In genomic region chr17:64778102-64778366, GRCh38 we compare ENCODE assay signal across 10 cellular contexts.
DNase-seq lines count a peak whose midpoint lies in the region; ATAC-seq and TF ChIP-seq lines count a peak whose summit lies in the region.
"Had no signal": no experiment of that assay in that cellular context is flagged by ENCODE, and none has a peak within 500 bp of the region (broad histone marks: within the 10 kb centered on the region; RNA-seq: fewer than 3 reads in every experiment).

No MANE protein-coding gene starts in this region.

- TF ChIP-seq CTCF in ascending aorta (IDR thresholded peaks at IDR 0.05) (no peak), lung (IDR thresholded peaks at IDR 0.05; ENCODE audit: control extremely low read depth, extremely low read depth) (no peak)

- H3K36me3 Mint-ChIP-seq in activated CD4-positive, alpha-beta T cell treated with anti-CD3 and anti-CD28 coated beads, Interleukin-2, amount 10 ng/mL, durations not matched to agents 7 days and 5 days (ENCODE audit: low read depth) = peaks cover 13% of the 10 kb centered on the region
- peaks cover 2% of the 10 kb centered on the region for H3K36me3 Mint-ChIP-seq in activated CD4-positive, alpha-beta T cell treated with anti-CD3 and anti-CD28 coated beads, Interleukin-2, amount 10 ng/mL, durations not matched to agents 24 days and 14 days (ENCODE audit: low read depth)

- peak overlapping the region; percentile 45 to 62 for H3K4me3 ChIP-seq in ascending aorta
- H3K4me3 ChIP-seq in lung = peak overlapping the region; percentile 3
- H3K4me3 ChIP-seq in stomach smooth muscle (ENCODE audit: low read length in 2 of 2) = peak overlapping the region; percentile 7 to 60

- no peak overlapping the region for H3K27ac Mint-ChIP-seq in activated CD4-positive, alpha-beta T cell treated with anti-CD3 and anti-CD28 coated beads, Interleukin-2, amount 10 ng/mL, durations not matched to agents 7 days and 5 days
- H3K27ac Mint-ChIP-seq in activated CD4-positive, alpha-beta T cell treated with anti-CD3 and anti-CD28 coated beads, Interleukin-2, amount 10 ng/mL, durations not matched to agents 24 days and 14 days = no peak overlapping the region

- H3K27me3 ChIP-seq in ascending aorta (no peaks in the 10 kb centered on the region), lung (ENCODE audit: control insufficient read depth, insufficient read depth) (no peaks in the 10 kb centered on the region), stomach smooth muscle (ENCODE audit: control insufficient read depth in 1 of 2, insufficient read depth in 2 of 2, low read length in 2 of 2) (peaks cover 30 to 44% of the 10 kb centered on the region in 2 donors)

- H3K9ac ChIP-seq in stomach smooth muscle (ENCODE audit: low read length in 2 of 2) = no peak overlapping the region

- peaks cover 16% of the 10 kb centered on the region for H3K27me3 Mint-ChIP-seq in activated CD4-positive, alpha-beta T cell treated with anti-CD3 and anti-CD28 coated beads, Interleukin-2, amount 10 ng/mL, durations not matched to agents 7 days and 5 days
- peaks cover 2% of the 10 kb centered on the region for H3K27me3 Mint-ChIP-seq in activated CD4-positive, alpha-beta T cell treated with anti-CD3 and anti-CD28 coated beads, Interleukin-2, amount 10 ng/mL, durations not matched to agents 24 days and 14 days

- ATAC-seq in lung (ENCODE audit: insufficient read depth, low FRiP score) = no peak
- no peak for ATAC-seq in GM18498 (IDR thresholded peaks at IDR 0.05; ENCODE audit: unreplicated experiment)

- H3K4me1 ChIP-seq in ascending aorta = peaks cover 19 to 48% of the 10 kb centered on the region in 2 donors
- peaks cover 0 to 29% of the 10 kb centered on the region in 2 donors for H3K4me1 ChIP-seq in lung (ENCODE audit: control insufficient read depth in 2 of 2, insufficient read depth in 2 of 2, low read length in 2 of 2)
- H3K4me1 ChIP-seq in stomach smooth muscle (ENCODE audit: control insufficient read depth, insufficient read depth, low read length) = peaks cover 54% of the 10 kb centered on the region

- 35 to 49% methylated on average over 16 of the region's 16 CpGs for WGBS in lung, 2 donors

- CTCF ChIA-PET in activated CD4-positive, alpha-beta T cell treated with anti-CD3 and anti-CD28 coated beads, Interleukin-2, amount 10 ng/mL, durations not matched to agents 7 days and 5 days (lab: Charles Lee) = interaction anchor here (2.1 kb wide), 1 partner anchor 14 kb away, joined by 6 read pairs; no protein-coding TSS in a partner anchor

- POLR2A ChIA-PET in activated CD4-positive, alpha-beta T cell treated with anti-CD3 and anti-CD28 coated beads, Interleukin-2, amount 10 ng/mL, durations not matched to agents 7 days and 5 days (lab: Charles Lee) = no interaction called here

- H3K4me1 Mint-ChIP-seq in activated CD4-positive, alpha-beta T cell treated with anti-CD3 and anti-CD28 coated beads, Interleukin-2, amount 10 ng/mL, durations not matched to agents 7 days and 5 days = peaks cover 36% of the 10 kb centered on the region
- peaks cover 27% of the 10 kb centered on the region for H3K4me1 Mint-ChIP-seq in activated CD4-positive, alpha-beta T cell treated with anti-CD3 and anti-CD28 coated beads, Interleukin-2, amount 10 ng/mL, durations not matched to agents 24 days and 14 days

- H3K27ac ChIP-seq in ascending aorta = no peak overlapping the region
- H3K27ac ChIP-seq in lung (ENCODE audit: low read depth in 1 of 2, low read length in 1 of 2) = peak overlapping the region in 1 of 2 donors; percentile 46
- H3K27ac ChIP-seq in stomach smooth muscle (ENCODE audit: low read length) = no peak overlapping the region

- DNase-seq in activated CD4-positive, alpha-beta T cell treated with anti-CD3 and anti-CD28 coated beads, Interleukin-2, amount 10 ng/mL, durations not matched to agents 7 days and 5 days = no peak
- DNase-seq in activated CD4-positive, alpha-beta T cell treated with anti-CD3 and anti-CD28 coated beads, Interleukin-2, amount 10 ng/mL, durations not matched to agents 24 days and 14 days = no peak
- DNase-seq in ascending aorta (ENCODE audit: low spot score in 2 of 2) (no peak), lung (ENCODE audit: low spot score) (no peak), NAMALWA (ENCODE audit: low spot score) (no peak)
- no peak for DNase-seq in stimulated activated CD4-positive, alpha-beta T cell treated with anti-CD3 and anti-CD28 coated beads, Interleukin-4, amount 100 ng/mL, for 4 hours
- DNase-seq: ACHN, activated T-cell treated with anti-CD3 and anti-CD28 coated beads for 4 hours had no signal

- no peaks in the 10 kb centered on the region for H3K9me3 Mint-ChIP-seq in activated CD4-positive, alpha-beta T cell treated with anti-CD3 and anti-CD28 coated beads, Interleukin-2, amount 10 ng/mL, durations not matched to agents 7 days and 5 days
- H3K9me3 Mint-ChIP-seq in activated CD4-positive, alpha-beta T cell treated with anti-CD3 and anti-CD28 coated beads, Interleukin-2, amount 10 ng/mL, durations not matched to agents 24 days and 14 days = no peaks in the 10 kb centered on the region

- no peaks in the 10 kb centered on the region for H3K9me3 ChIP-seq in ascending aorta
- peaks cover 0 to 2% of the 10 kb centered on the region in 2 donors for H3K9me3 ChIP-seq in lung (ENCODE audit: control insufficient read depth in 2 of 2, insufficient read depth in 1 of 2, low read length in 1 of 2)
- H3K9me3 ChIP-seq in stomach smooth muscle (ENCODE audit: control insufficient read depth in 2 of 2, low read length in 2 of 2) = no peaks in the 10 kb centered on the region

- peak overlapping the region; percentile 3 for H3K4me3 Mint-ChIP-seq in activated CD4-positive, alpha-beta T cell treated with anti-CD3 and anti-CD28 coated beads, Interleukin-2, amount 10 ng/mL, durations not matched to agents 7 days and 5 days
- no peak overlapping the region for H3K4me3 Mint-ChIP-seq in activated CD4-positive, alpha-beta T cell treated with anti-CD3 and anti-CD28 coated beads, Interleukin-2, amount 10 ng/mL, durations not matched to agents 24 days and 14 days

- intact Hi-C loops in activated CD4-positive, alpha-beta T cell treated with anti-CD3 and anti-CD28 coated beads, Interleukin-2, amount 10 ng/mL, durations not matched to agents 24 days and 14 days (cut with micrococcal nuclease) = no loop called here
- intact Hi-C loops in ascending aorta (cut with DNase I) = no loop called here

- H3K36me3 ChIP-seq in ascending aorta (peaks cover 0 to 2% of the 10 kb centered on the region in 2 donors), lung (ENCODE audit: control insufficient read depth in 2 of 2, insufficient read depth in 2 of 2, low read length in 2 of 2) (peaks cover 0 to 9% of the 10 kb centered on the region in 2 donors), stomach smooth muscle (ENCODE audit: control insufficient read depth in 2 of 2, insufficient read depth in 2 of 2, low read length in 2 of 2) (peaks cover 0 to 2% of the 10 kb centered on the region in 2 donors)

Comparison
In these comparisons a context has a peak if more than half of its experiments do, and no peak if none do; other contexts are left out.
1. H3K4me3 ChIP-seq: peak in every context shown above with its lines; median percentile 54 in ascending aorta; 34 in stomach smooth muscle; 3 in lung.